ENCODE assay signal across 8 cellular contexts in the genomic region with DNA sequence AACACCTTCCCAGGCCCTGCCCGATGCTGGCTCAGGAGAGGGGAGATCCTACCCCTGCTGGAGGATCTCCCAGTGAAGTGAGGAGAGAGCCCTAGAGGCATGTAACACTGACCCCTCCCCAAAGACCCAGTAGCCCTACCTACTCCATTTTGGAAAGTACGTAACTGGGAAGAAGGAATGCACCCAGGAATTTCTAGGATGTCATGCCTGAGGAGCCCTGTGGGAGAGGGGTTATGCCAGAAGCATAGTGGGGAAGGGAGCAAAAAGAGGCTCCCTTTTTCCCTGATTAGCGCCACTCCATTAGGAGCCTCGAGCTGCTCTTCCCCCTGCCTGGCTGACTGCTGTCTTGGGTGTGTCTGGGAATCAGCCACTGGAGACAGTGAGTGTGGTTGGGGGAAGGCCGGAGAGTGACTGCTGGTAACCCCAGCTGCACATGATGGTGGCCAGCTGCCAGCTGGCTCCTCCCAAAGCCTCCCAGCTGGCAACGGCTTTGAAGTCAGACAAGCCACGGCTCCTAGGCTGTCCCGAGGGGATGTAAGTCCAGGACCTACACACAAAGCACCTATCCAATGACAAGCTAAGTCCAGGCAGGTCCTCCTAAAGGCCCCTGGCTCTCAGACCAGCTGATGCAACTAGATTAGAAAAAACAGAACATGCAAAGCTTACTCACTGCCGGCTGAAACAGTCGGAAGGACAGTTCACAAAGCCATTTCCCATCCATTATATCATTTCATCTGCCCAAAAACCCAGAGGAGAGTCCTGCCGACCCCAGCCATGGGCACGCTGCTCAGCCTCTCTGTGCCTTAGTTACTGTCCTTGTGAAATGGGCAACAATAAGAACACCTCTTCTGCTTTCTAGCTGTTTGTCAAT.
A peak's percentile ranks its signal among the peaks of the same experiment; 100 is the strongest.
DNase-seq lines count a peak whose midpoint lies in the region; ATAC-seq and TF ChIP-seq lines count a peak whose summit lies in the region.

No MANE protein-coding gene starts in this region.

- H3K36me3 ChIP-seq in BJ (ENCODE audit: control insufficient read depth, insufficient read depth, low read length), result no peaks in the 10 kb centered on the region
- H3K36me3 ChIP-seq in HCT116 (ENCODE audit: control insufficient read depth in 1 of 2, insufficient read depth in 2 of 2, low read length in 2 of 2), result no peaks in the 10 kb centered on the region
- no peaks in the 10 kb centered on the region for H3K36me3 ChIP-seq in rectal smooth muscle tissue (ENCODE audit: control insufficient read depth, insufficient read depth, low read length)

- H3K4me1 ChIP-seq in HCT116 (ENCODE audit: control insufficient read depth in 1 of 2, insufficient read depth in 2 of 2, low read length in 2 of 2) (peaks cover 5 to 20% of the 10 kb centered on the region in 2 experiments), right cardiac atrium (ENCODE audit: control insufficient read depth, insufficient read depth, low read length) (peaks cover 6% of the 10 kb centered on the region), rectal smooth muscle tissue (ENCODE audit: control insufficient read depth, insufficient read depth, low read length) (peaks cover 21% of the 10 kb centered on the region)

- no TSS peak for BruUV-seq in HCT116 (replicated peaks; lab: Mats Ljungman, UMichigan)

- H3K27ac ChIP-seq in HCT116 (ENCODE audit: low read depth, low read length) (no peak overlapping the region), right cardiac atrium (ENCODE audit: low read length) (peak overlapping the region; percentile 22), rectal smooth muscle tissue (ENCODE audit: low read depth, low read length) (peak overlapping the region; percentile 76)

- H3K79me2 ChIP-seq in HCT116 (ENCODE audit: insufficient read depth, low read length), result no peaks in the 10 kb centered on the region

- DNase-seq in BJ (ENCODE audit: low read depth) (peak; percentile 90), HCT116 (ENCODE audit: low read depth, low spot score) (no peak), NCI-H446 (lab: John Stamatoyannopoulos, UW) (peak; percentile 22 to 90), astrocyte of the cerebellum (ENCODE audit: low read depth) (peak; percentile 76), right cardiac atrium (peak; percentile 89 to 96 (median 95))

- H3K27me3 ChIP-seq in BJ (ENCODE audit: control insufficient read depth, insufficient read depth, low read length), result no peaks in the 10 kb centered on the region
- no peaks in the 10 kb centered on the region for H3K27me3 ChIP-seq in HCT116 (ENCODE audit: insufficient read depth, low read length)
- no peaks in the 10 kb centered on the region for H3K27me3 ChIP-seq in right cardiac atrium (ENCODE audit: control insufficient read depth, insufficient read depth)
- H3K27me3 ChIP-seq in rectal smooth muscle tissue (ENCODE audit: control insufficient read depth, insufficient read depth, low read length), result no peaks in the 10 kb centered on the region

- TF ChIP-seq POLR2A in HCT116 (IDR thresholded peaks at IDR 0.05; ENCODE audit: borderline replicate concordance, extremely low read depth, insufficient read depth, insufficient read length), result no peak

- H3K9me2 ChIP-seq in HCT116 (ENCODE audit: insufficient read depth), result no peaks in the 10 kb centered on the region

- POLR2A ChIA-PET in BJ (lab: Charles Lee), result interaction anchor here (0.6 kb wide), 1 partner anchor 38 kb away, joined by 3 read pairs; no protein-coding TSS in a partner anchor
- POLR2A ChIA-PET in HCT116 (lab: Charles Lee), result interaction anchor here (0.9 to 1.3 kb wide), 2 partner anchors 10 to 20 kb away, joined by 3 read pairs; no protein-coding TSS in a partner anchor

- ATAC-seq in HCT116 (peak; percentile 61), right cardiac atrium (peak; percentile 96 to 98), HG02884 (IDR thresholded peaks at IDR 0.05; ENCODE audit: unreplicated experiment) (no peak), GM18858 (IDR thresholded peaks at IDR 0.05; ENCODE audit: unreplicated experiment) (no peak)

- TF ChIP-seq CTCF in BJ (IDR thresholded peaks at IDR 0.05; ENCODE audit: insufficient read depth, low read depth, low read length) (no peak), HCT116 (IDR thresholded peaks at IDR 0.05 in 2 of 3, conservative IDR thresholded peaks at IDR 0.05 in 1 of 3; ENCODE audit: borderline replicate concordance in 1 of 3, insufficient read depth in 1 of 3, low read depth in 2 of 3, low read length in 2 of 3) (no peak), astrocyte of the cerebellum (IDR thresholded peaks at IDR 0.05; ENCODE audit: low read depth, low read length, missing control alignments) (no peak)

- intact Hi-C loops in HCT116 (cut with micrococcal nuclease), result no loop called here
- intact Hi-C loops in right cardiac atrium (cut with DNase I), result no loop called here

- RAD21 ChIA-PET in HCT116 (lab: Charles Lee; ENCODE audit: low non-redundant PET in 1 of 2, low total read pairs in 2 of 2, uncharacterized antibody in 2 of 2, unreplicated experiment in 2 of 2), result no interaction called here

- H3K4me3 ChIP-seq in BJ (ENCODE audit: low read depth, low read length) (no peak overlapping the region), HCT116 (replicated peaks in 1 of 2; ENCODE audit: low read depth in 1 of 2, low read length in 2 of 2) (no peak overlapping the region), astrocyte of the cerebellum (ENCODE audit: low read depth, low read length) (no peak overlapping the region), right cardiac atrium (ENCODE audit: low read length) (no peak overlapping the region), rectal smooth muscle tissue (ENCODE audit: low read length) (peak overlapping the region; percentile 14)

- peak overlapping the region; percentile 25 for H3K4me2 ChIP-seq in HCT116 (ENCODE audit: low read length)

- 13% methylated on average over 12 of the region's 12 CpGs for WGBS in right cardiac atrium

- H2AFZ ChIP-seq in HCT116 (ENCODE audit: low read depth, low read length, poor library complexity, severe bottlenecking), result no peak overlapping the region

- CTCF ChIA-PET in BJ (lab: Yijun Ruan, JAX), result interaction anchor here (1.2 to 1.5 kb wide), 2 partner anchors 138 to 201 kb away, joined by 3 to 5 read pairs; no protein-coding TSS in a partner anchor
- CTCF ChIA-PET in HCT116 (lab: Charles Lee), result no interaction called here

- in situ Hi-C loops in astrocyte of the cerebellum (cut with HindIII; ENCODE audit: low sequenced_read_pairs), result no loop called here

- no peak for TF ChIP-seq RAD21 in HCT116 (IDR thresholded peaks at IDR 0.05; ENCODE audit: low read depth)

- H3K9ac ChIP-seq in HCT116 (ENCODE audit: low read length), result no peak overlapping the region
- H3K9ac ChIP-seq in rectal smooth muscle tissue (ENCODE audit: low read length), result no peak overlapping the region

- H3K9me3 ChIP-seq in HCT116 (ENCODE audit: control insufficient read depth in 1 of 2, insufficient read depth in 1 of 2, low read depth in 1 of 2, low read length in 2 of 2) (no peaks in the 10 kb centered on the region), right cardiac atrium (ENCODE audit: control insufficient read depth, low read length) (no peaks in the 10 kb centered on the region)

- H4K20me1 ChIP-seq in HCT116 (ENCODE audit: insufficient read depth), result no peaks in the 10 kb centered on the region

TF ChIP-seq in HCT116, 20 proteins besides CTCF, POLR2A, EP300 and RAD21:
- TF ChIP-seq TCF7L2 (IDR thresholded peaks at IDR 0.05; ENCODE audit: borderline replicate concordance, extremely low read depth, insufficient read depth, insufficient read length), result peak; percentile 91
- no peak for TF ChIP-seq ZNF274 (IDR thresholded peaks at IDR 0.05; ENCODE audit: low read depth, low read length)

Comparison
In these comparisons a context has a peak if more than half of its experiments do, and no peak if none do; other contexts are left out.
1. ATAC-seq: peak in HCT116 (single experiment) and right cardiac atrium (2 of 2); none in HG02884 (single experiment) and GM18858 (single experiment).